3 cellular contexts compared by ENCODE assay signal in the genomic region with DNA sequence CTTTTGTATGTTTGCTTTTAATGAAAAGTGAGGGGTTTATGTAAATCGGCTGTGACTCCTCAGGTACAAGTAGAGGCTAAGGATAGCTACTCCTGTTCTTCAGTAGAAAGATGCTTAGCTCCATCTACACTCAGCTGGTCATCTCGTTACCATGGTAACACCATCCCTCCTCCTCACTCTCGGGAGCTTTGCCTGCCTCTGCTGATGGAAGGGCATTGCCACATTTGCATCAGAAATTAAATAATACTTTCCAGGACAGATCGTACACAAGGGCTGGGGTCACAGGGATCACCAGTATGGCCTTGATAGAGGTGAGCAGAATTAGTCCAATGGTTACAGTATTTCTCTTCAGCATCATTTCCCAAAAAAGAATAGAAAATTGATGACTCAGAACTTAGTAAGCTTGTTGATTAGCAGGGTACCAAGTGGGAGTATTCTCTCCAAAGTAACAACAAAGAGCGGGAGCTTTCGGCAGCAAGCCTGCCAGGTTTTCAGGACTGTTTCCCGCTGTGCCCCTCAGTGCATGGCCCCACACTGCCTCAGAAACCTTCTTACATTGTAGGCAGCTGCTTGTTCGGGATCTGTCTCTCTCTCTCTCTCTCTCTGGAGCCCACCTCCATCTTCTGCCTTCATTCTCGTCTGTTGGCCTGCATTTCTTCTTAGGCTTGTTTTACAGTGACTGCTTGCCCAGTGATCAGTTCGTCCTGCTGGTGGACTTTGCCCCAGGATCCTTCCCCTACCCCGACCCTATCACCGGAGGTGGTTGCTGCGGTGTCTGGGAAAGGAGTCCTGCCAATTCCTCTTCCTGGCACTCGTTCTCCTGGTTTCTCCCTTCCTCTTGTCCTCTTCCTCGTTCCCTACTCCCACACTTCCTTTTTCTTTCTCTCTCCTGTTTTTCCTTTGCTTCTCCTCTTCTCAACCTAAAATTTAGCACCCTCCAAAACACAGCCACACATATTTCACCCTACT.
TF ChIP-seq lines count a peak whose summit lies in the region.

No MANE protein-coding gene starts in this region.

TF ChIP-seq in SK-N-SH, 30 proteins besides CTCF, POLR2A, EP300 and RAD21 (continued from another document and continues in another):
- TF ChIP-seq MXI1 (IDR thresholded peaks at IDR 0.05; ENCODE audit: low read depth, low read length) (no peak), NFIC (IDR thresholded peaks at IDR 0.05; ENCODE audit: borderline replicate concordance) (no peak), TAF1 (IDR thresholded peaks at IDR 0.05; ENCODE audit: borderline replicate concordance, low read depth, low read length) (no peak), FOSL2 (IDR thresholded peaks at IDR 0.05; ENCODE audit: borderline replicate concordance, low read depth) (no peak), MEF2A (IDR thresholded peaks at IDR 0.05; ENCODE audit: borderline replicate concordance, low read depth) (no peak), GATA2 (CRISPR knock-in tag; IDR thresholded peaks at IDR 0.05) (no peak), JUND (IDR thresholded peaks at IDR 0.05) (no peak), TEAD4 (IDR thresholded peaks at IDR 0.05; ENCODE audit: borderline replicate concordance, insufficient read depth) (no peak), CHD2 (IDR thresholded peaks at IDR 0.05; ENCODE audit: low read length, partially characterized antibody) (no peak)
- TF ChIP-seq, protein P1, sequence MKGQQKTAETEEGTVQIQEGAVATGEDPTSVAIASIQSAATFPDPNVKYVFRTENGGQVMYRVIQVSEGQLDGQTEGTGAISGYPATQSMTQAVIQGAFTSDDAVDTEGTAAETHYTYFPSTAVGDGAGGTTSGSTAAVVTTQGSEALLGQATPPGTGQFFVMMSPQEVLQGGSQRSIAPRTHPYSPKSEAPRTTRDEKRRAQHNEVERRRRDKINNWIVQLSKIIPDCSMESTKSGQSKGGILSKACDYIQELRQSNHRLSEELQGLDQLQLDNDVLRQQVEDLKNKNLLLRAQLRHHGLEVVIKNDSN (IDR thresholded peaks at IDR 0.05; ENCODE audit: borderline replicate concordance, low read depth) = no peak
- TF ChIP-seq, protein P2, sequence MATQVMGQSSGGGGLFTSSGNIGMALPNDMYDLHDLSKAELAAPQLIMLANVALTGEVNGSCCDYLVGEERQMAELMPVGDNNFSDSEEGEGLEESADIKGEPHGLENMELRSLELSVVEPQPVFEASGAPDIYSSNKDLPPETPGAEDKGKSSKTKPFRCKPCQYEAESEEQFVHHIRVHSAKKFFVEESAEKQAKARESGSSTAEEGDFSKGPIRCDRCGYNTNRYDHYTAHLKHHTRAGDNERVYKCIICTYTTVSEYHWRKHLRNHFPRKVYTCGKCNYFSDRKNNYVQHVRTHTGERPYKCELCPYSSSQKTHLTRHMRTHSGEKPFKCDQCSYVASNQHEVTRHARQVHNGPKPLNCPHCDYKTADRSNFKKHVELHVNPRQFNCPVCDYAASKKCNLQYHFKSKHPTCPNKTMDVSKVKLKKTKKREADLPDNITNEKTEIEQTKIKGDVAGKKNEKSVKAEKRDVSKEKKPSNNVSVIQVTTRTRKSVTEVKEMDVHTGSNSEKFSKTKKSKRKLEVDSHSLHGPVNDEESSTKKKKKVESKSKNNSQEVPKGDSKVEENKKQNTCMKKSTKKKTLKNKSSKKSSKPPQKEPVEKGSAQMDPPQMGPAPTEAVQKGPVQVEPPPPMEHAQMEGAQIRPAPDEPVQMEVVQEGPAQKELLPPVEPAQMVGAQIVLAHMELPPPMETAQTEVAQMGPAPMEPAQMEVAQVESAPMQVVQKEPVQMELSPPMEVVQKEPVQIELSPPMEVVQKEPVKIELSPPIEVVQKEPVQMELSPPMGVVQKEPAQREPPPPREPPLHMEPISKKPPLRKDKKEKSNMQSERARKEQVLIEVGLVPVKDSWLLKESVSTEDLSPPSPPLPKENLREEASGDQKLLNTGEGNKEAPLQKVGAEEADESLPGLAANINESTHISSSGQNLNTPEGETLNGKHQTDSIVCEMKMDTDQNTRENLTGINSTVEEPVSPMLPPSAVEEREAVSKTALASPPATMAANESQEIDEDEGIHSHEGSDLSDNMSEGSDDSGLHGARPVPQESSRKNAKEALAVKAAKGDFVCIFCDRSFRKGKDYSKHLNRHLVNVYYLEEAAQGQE (IDR thresholded peaks at IDR 0.05; ENCODE audit: low read depth, low read length) = no peak
- TF ChIP-seq, protein P3, sequence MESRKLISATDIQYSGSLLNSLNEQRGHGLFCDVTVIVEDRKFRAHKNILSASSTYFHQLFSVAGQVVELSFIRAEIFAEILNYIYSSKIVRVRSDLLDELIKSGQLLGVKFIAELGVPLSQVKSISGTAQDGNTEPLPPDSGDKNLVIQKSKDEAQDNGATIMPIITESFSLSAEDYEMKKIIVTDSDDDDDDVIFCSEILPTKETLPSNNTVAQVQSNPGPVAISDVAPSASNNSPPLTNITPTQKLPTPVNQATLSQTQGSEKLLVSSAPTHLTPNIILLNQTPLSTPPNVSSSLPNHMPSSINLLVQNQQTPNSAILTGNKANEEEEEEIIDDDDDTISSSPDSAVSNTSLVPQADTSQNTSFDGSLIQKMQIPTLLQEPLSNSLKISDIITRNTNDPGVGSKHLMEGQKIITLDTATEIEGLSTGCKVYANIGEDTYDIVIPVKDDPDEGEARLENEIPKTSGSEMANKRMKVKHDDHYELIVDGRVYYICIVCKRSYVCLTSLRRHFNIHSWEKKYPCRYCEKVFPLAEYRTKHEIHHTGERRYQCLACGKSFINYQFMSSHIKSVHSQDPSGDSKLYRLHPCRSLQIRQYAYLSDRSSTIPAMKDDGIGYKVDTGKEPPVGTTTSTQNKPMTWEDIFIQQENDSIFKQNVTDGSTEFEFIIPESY (IDR thresholded peaks at IDR 0.05; ENCODE audit: borderline replicate concordance, low read depth) = no peak

TF ChIP-seq in SK-N-SH treated with all-trans-retinoic acid at 6 μM for 48 hours, 23 proteins besides CTCF, POLR2A, EP300 and RAD21 (continued from another document):
- TF ChIP-seq, protein P4, sequence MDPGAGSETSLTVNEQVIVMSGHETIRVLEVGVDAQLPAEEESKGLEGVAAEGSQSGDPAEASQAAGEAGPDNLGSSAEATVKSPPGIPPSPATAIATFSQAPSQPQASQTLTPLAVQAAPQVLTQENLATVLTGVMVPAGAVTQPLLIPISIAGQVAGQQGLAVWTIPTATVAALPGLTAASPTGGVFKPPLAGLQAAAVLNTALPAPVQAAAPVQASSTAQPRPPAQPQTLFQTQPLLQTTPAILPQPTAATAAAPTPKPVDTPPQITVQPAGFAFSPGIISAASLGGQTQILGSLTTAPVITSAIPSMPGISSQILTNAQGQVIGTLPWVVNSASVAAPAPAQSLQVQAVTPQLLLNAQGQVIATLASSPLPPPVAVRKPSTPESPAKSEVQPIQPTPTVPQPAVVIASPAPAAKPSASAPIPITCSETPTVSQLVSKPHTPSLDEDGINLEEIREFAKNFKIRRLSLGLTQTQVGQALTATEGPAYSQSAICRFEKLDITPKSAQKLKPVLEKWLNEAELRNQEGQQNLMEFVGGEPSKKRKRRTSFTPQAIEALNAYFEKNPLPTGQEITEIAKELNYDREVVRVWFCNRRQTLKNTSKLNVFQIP (CRISPR knock-in tag; IDR thresholded peaks at IDR 0.05; ENCODE audit: borderline replicate concordance, low read depth) = no peak
- TF ChIP-seq ZC3H10 (CRISPR knock-in tag; IDR thresholded peaks at IDR 0.05) = no peak
- TF ChIP-seq ESRRG (CRISPR knock-in tag; IDR thresholded peaks at IDR 0.05) = no peak
- no peak for TF ChIP-seq ISL1 (CRISPR knock-in tag; IDR thresholded peaks at IDR 0.05)
- no peak for TF ChIP-seq PPARA (CRISPR knock-in tag; IDR thresholded peaks at IDR 0.05; ENCODE audit: borderline replicate concordance)
- TF ChIP-seq TCF4 (CRISPR knock-in tag; IDR thresholded peaks at IDR 0.05; ENCODE audit: borderline replicate concordance) = no peak
- TF ChIP-seq, protein P5, sequence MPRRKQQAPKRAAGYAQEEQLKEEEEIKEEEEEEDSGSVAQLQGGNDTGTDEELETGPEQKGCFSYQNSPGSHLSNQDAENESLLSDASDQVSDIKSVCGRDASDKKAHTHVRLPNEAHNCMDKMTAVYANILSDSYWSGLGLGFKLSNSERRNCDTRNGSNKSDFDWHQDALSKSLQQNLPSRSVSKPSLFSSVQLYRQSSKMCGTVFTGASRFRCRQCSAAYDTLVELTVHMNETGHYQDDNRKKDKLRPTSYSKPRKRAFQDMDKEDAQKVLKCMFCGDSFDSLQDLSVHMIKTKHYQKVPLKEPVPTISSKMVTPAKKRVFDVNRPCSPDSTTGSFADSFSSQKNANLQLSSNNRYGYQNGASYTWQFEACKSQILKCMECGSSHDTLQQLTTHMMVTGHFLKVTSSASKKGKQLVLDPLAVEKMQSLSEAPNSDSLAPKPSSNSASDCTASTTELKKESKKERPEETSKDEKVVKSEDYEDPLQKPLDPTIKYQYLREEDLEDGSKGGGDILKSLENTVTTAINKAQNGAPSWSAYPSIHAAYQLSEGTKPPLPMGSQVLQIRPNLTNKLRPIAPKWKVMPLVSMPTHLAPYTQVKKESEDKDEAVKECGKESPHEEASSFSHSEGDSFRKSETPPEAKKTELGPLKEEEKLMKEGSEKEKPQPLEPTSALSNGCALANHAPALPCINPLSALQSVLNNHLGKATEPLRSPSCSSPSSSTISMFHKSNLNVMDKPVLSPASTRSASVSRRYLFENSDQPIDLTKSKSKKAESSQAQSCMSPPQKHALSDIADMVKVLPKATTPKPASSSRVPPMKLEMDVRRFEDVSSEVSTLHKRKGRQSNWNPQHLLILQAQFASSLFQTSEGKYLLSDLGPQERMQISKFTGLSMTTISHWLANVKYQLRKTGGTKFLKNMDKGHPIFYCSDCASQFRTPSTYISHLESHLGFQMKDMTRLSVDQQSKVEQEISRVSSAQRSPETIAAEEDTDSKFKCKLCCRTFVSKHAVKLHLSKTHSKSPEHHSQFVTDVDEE (CRISPR knock-in tag; IDR thresholded peaks at IDR 0.05) = no peak
- TF ChIP-seq, protein P6, sequence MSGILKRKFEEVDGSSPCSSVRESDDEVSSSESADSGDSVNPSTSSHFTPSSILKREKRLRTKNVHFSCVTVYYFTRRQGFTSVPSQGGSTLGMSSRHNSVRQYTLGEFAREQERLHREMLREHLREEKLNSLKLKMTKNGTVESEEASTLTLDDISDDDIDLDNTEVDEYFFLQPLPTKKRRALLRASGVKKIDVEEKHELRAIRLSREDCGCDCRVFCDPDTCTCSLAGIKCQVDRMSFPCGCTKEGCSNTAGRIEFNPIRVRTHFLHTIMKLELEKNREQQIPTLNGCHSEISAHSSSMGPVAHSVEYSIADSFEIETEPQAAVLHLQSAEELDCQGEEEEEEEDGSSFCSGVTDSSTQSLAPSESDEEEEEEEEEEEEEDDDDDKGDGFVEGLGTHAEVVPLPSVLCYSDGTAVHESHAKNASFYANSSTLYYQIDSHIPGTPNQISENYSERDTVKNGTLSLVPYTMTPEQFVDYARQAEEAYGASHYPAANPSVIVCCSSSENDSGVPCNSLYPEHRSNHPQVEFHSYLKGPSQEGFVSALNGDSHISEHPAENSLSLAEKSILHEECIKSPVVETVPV (CRISPR knock-in tag; IDR thresholded peaks at IDR 0.05) = no peak

TF ChIP-seq in GM12891, 5 proteins besides CTCF, POLR2A, EP300 and RAD21 (continued from another document):
- TF ChIP-seq POU2F2 (IDR thresholded peaks at IDR 0.05; ENCODE audit: low read depth, low read length) (no peak), PAX5 (IDR thresholded peaks at IDR 0.05; ENCODE audit: insufficient read depth, low read length, severe bottlenecking) (no peak)
TF ChIP-seq in GM12891: peak in this region for 0.
